In genomic region chr3:54916722-54917121, GRCh38 we compare ENCODE assay signal across 24 cellular contexts. TPM values are rescaled to one million over a fixed set of nuclear protein-coding genes. Genes with fewer than 3 reads are reported as not detected.
"Had no signal": no experiment of that assay in that cellular context is flagged by ENCODE, and none has a peak within 500 bp of the region (broad histone marks: within the 10 kb centered on the region; RNA-seq: fewer than 3 reads in every experiment).

No MANE protein-coding gene starts in this region.

- FAIRE-seq: keratinocyte had no signal

- H3K27me3 ChIP-seq: colonic mucosa, esophagus muscularis mucosa, heart right ventricle, ovary, thyroid gland, upper lobe of right lung had no signal

- H3K27ac ChIP-seq: colonic mucosa, esophagus muscularis mucosa, heart right ventricle, ovary, psoas muscle, thyroid gland, upper lobe of right lung, WERI-Rb-1 had no signal

- DNase-seq: activated CD4-positive, alpha-beta T cell treated with anti-CD3 and anti-CD28 coated beads, Interleukin-2, amount 50 U/mL, for 1 hour; activated CD4-positive, CD25-positive, alpha-beta regulatory T cell treated with anti-CD3 and anti-CD28 coated beads, Interleukin-2, amount 50 U/mL, for 72 hours; activated CD8-positive, alpha-beta T cell treated with anti-CD3 and anti-CD28 coated beads, Interleukin-2, amount 10 ng/mL, durations not matched to agents 7 days and 5 days; activated naive CD4-positive, alpha-beta T cell treated with Interleukin-2 at 50 U/mL for 16 hours; activated naive CD8-positive, alpha-beta T cell treated with anti-CD3 and anti-CD28 coated beads for 36 hours; activated T-cell treated with anti-CD3 and anti-CD28 coated beads, Interleukin-2, amount 50 U/mL, for 24 hours; central memory CD4-positive, alpha-beta T cell; colonic mucosa; heart right ventricle; left colon; ovary; psoas muscle; right cardiac atrium; stimulated activated CD4-positive, alpha-beta T cell treated with anti-CD3 and anti-CD28 coated beads, Interleukin-12 subunit alpha, Interleukin-12 subunit beta, amount 100 ng/mL, for 4 hours; substantia nigra; thyroid gland; upper lobe of right lung; WERI-Rb-1 had no signal

- H3K9me3 ChIP-seq: colonic mucosa, ovary, psoas muscle, thyroid gland, upper lobe of right lung had no signal

- ATAC-seq: activated CD8-positive, alpha-beta T cell treated with anti-CD3 and anti-CD28 coated beads, Interleukin-2, amount 10 ng/mL, durations not matched to agents 7 days and 5 days; activated T-helper 17 cell treated with anti-CD3 and anti-CD28 coated beads, Interleukin-2, amount 50 U/mL, for 72 hours; heart right ventricle; left colon; natural killer cell treated with Interleukin-12 subunit alpha and Interleukin-12 subunit beta and Interleukin-15 and Interleukin-18, amount 100 ng/mL, for 72 hours; psoas muscle; right cardiac atrium; upper lobe of right lung had no signal

- H3K4me1 ChIP-seq: colonic mucosa, esophagus muscularis mucosa, psoas muscle, thyroid gland, upper lobe of right lung had no signal

- H3K36me3 ChIP-seq: colonic mucosa, esophagus muscularis mucosa, heart right ventricle, ovary, thyroid gland, upper lobe of right lung, WERI-Rb-1 had no signal

- H3K4me3 ChIP-seq: colonic mucosa, esophagus muscularis mucosa, heart right ventricle, ovary, psoas muscle, thyroid gland, upper lobe of right lung had no signal

RNA-seq across cellular contexts. Expression of gene LRTM1, which starts 11.1 kb away (rescaled TPM):
- total RNA-seq: activated CD8-positive, alpha-beta T cell treated with anti-CD3 and anti-CD28 coated beads, Interleukin-2, amount 10 ng/mL, durations not matched to agents 7 days and 5 days; activated naive CD8-positive, alpha-beta T cell treated with anti-CD3 and anti-CD28 coated beads for 36 hours; activated T-helper 17 cell treated with anti-CD3 and anti-CD28 coated beads, Interleukin-2, amount 50 U/mL, for 72 hours; astrocyte; colonic mucosa; esophagus muscularis mucosa; heart right ventricle; left colon; lower leg skin; natural killer cell treated with Interleukin-12 subunit alpha and Interleukin-12 subunit beta and Interleukin-15 and Interleukin-18, amount 100 ng/mL, for 72 hours; ovary; right cardiac atrium; thyroid gland; upper lobe of right lung had no signal
- polyA plus RNA-seq: heart right ventricle, keratinocyte, ovary, psoas muscle, right cardiac atrium had no signal
